In genomic region chr7:4861673-4862072, GRCh38 we compare ENCODE assay signal across 11 cellular contexts. TPM values are rescaled to one million over a fixed set of nuclear protein-coding genes. Genes with fewer than 3 reads are reported as not detected.
DNase-seq lines count a peak whose midpoint lies in the region; ATAC-seq and TF ChIP-seq lines count a peak whose summit lies in the region.
"Had no signal": no experiment of that assay in that cellular context is flagged by ENCODE, and none has a peak within 500 bp of the region (broad histone marks: within the 10 kb centered on the region; RNA-seq: fewer than 3 reads in every experiment).

PAPOLB (minus strand) TSS chr7:4862030; CDS start chr7:4861810, 220 bp downstream.

- H3K27ac ChIP-seq in HUES48 (ENCODE audit: low read depth, low read length) (no peak within 1 kb of the TSS), stomach (no peak within 1 kb of the TSS), colonic mucosa (no peak within 1 kb of the TSS)

- H3K4me3 ChIP-seq in HUES48 (ENCODE audit: low read depth, low read length) (peak within 1 kb of the TSS; percentile 66), kidney epithelial cell (ENCODE audit: low read depth, low read length) (peak within 1 kb of the TSS; percentile 38), stomach (peak within 1 kb of the TSS; percentile 33 to 39 (median 36)), colonic mucosa (no peak within 1 kb of the TSS)

- H3K36me3 ChIP-seq in HUES48 (ENCODE audit: control insufficient read depth, insufficient read depth, low read length): no peaks in the 10 kb centered on the region
- no peaks in the 10 kb centered on the region for H3K36me3 ChIP-seq in kidney epithelial cell (ENCODE audit: control insufficient read depth, insufficient read depth, low read length)
- H3K36me3 ChIP-seq in stomach: no peaks in the 10 kb centered on the region
- H3K36me3 ChIP-seq in colonic mucosa: no peaks in the 10 kb centered on the region

- H3K9me3 ChIP-seq in HUES48 (ENCODE audit: control insufficient read depth, insufficient read depth, low read length) (peaks cover 12% of the 10 kb centered on the region), stomach (peaks cover 0 to 21% (median 14%) of the 10 kb centered on the region in 4 donors), colonic mucosa (no peaks in the 10 kb centered on the region)

- H3K4me1 ChIP-seq in HUES48 (ENCODE audit: control insufficient read depth, insufficient read depth, low read length) (no peaks in the 10 kb centered on the region), stomach (peaks cover 0 to 7% (median 0%) of the 10 kb centered on the region in 4 donors), colonic mucosa (no peaks in the 10 kb centered on the region)

- TF ChIP-seq CTCF in kidney epithelial cell (IDR thresholded peaks at IDR 0.05; ENCODE audit: insufficient read depth, low read length, poor library complexity, severe bottlenecking) (no peak), stomach (IDR thresholded peaks at IDR 0.05) (no peak), colonic mucosa (IDR thresholded peaks at IDR 0.05) (no peak)

- ATAC-seq in HG03520 (IDR thresholded peaks at IDR 0.05; ENCODE audit: unreplicated experiment): no peak

- peak within 1 kb of the TSS; percentile 70; the same call in 1 of the 2 replicates for H3K9ac ChIP-seq in HUES48 (ENCODE audit: low read depth, low read length)
- H3K9ac ChIP-seq in colonic mucosa (ENCODE audit: low read depth in 2 of 2, low read length in 2 of 2): no peak within 1 kb of the TSS

- no peak for TF ChIP-seq POLR2A in stomach (IDR thresholded peaks at IDR 0.05)

- DNase-seq in astrocyte of the hippocampus (ENCODE audit: low read depth, low spot score): peak; percentile 31
- no peak for DNase-seq in kidney epithelial cell (ENCODE audit: low read depth)
- no peak for DNase-seq in stomach
- DNase-seq in NCI-H82 (lab: John Stamatoyannopoulos, UW): no peak
- DNase-seq in NCI-H1092 (lab: John Stamatoyannopoulos, UW): no peak
- DNase-seq in colonic mucosa: no peak
- DNase-seq: activated CD4-positive, alpha-beta T cell treated with anti-CD3 and anti-CD28 coated beads, Interleukin-2, amount 50 U/mL, for 1 hour; HCEC 1CT; NK-92 treated with Interleukin-12 subunit alpha and Interleukin-12 subunit beta, amount 100 ng/mL, for 24 hours had no signal

- TF ChIP-seq EP300 in stomach (IDR thresholded peaks at IDR 0.05): no peak

- H3K27me3 ChIP-seq in HUES48 (ENCODE audit: control insufficient read depth, insufficient read depth, low read length): peaks cover 44% of the 10 kb centered on the region
- H3K27me3 ChIP-seq in kidney epithelial cell (ENCODE audit: control insufficient read depth, insufficient read depth, low read length): peaks cover 9% of the 10 kb centered on the region
- peaks cover 0 to 41% (median 10%) of the 10 kb centered on the region in 3 donors for H3K27me3 ChIP-seq in stomach
- H3K27me3 ChIP-seq in colonic mucosa: peaks cover 7% of the 10 kb centered on the region

- intact Hi-C loops in stomach (cut with DNase I; ENCODE audit: low total_unique reads): no loop called here
- intact Hi-C loops in colonic mucosa (cut with DNase I): no loop called here

- WGBS in stomach, 5 donors: 20 to 26% (median 24%) methylated on average over 19 to 46 of the region's 46 CpGs

RNA-seq across cellular contexts. Expression of gene PAPOLB, which starts in this region (rescaled TPM):
- total RNA-seq in kidney epithelial cell (0.13 and 0.14 TPM in 2 replicates), stomach (under 1 TPM in 1 of 5 donors, not detected in 4; 0.37 TPM), colonic mucosa (under 1 TPM in 1 of 2 donors, not detected in 1; 0.05 TPM)
- not detected for polyA plus RNA-seq in stomach
